14 cellular contexts compared by ENCODE assay signal in genomic region chr3:142886938-142887337, GRCh38. TPM values are rescaled to one million over a fixed set of nuclear protein-coding genes. Genes with fewer than 3 reads are reported as not detected.
DNase-seq lines count a peak whose midpoint lies in the region; ATAC-seq, FAIRE-seq and TF ChIP-seq lines count a peak whose summit lies in the region.
"Had no signal": no experiment of that assay in that cellular context is flagged by ENCODE, and none has a peak within 500 bp of the region (broad histone marks: within the 10 kb centered on the region; RNA-seq: fewer than 3 reads in every experiment).

No MANE protein-coding gene starts in this region.

- peaks cover 0 to 7% of the 10 kb centered on the region in 2 donors for H3K4me1 ChIP-seq in breast epithelium
- H3K4me1 ChIP-seq: psoas muscle had no signal

- no peaks in the 10 kb centered on the region for H3K9me3 Mint-ChIP-seq in MCF 10A (ENCODE audit: unreplicated experiment)
- H3K9me3 Mint-ChIP-seq: T-helper 1 cell treated with Interleukin-12 subunit alpha and Interleukin-12 subunit beta and Interleukin-4 antibody, amounts not matched to agents 30 μg/mL and 1 μg/mL, for 36 hours had no signal

- no peaks in the 10 kb centered on the region for H3K27me3 Mint-ChIP-seq in MCF 10A (ENCODE audit: insufficient read depth, unreplicated experiment)

- no peak overlapping the region for H3K27ac Mint-ChIP-seq in MCF 10A (ENCODE audit: low read depth, unreplicated experiment)
- H3K27ac Mint-ChIP-seq: activated CD8-positive, alpha-beta memory T cell treated with anti-CD3 and anti-CD28 coated beads, Interleukin-2, amount 10 ng/mL, durations not matched to agents 7 days and 5 days; T-helper 1 cell treated with Interleukin-12 subunit alpha and Interleukin-12 subunit beta and Interleukin-4 antibody, amounts not matched to agents 30 μg/mL and 1 μg/mL, for 36 hours had no signal

- TSS peak; percentile 16 for BruUV-seq in MCF 10A (replicated peaks; lab: Mats Ljungman, UMichigan)

- CTCF ChIA-PET in MCF 10A (lab: Yijun Ruan, JAX): interaction anchor here (0.6 to 1.5 kb wide), 5 partner anchors 9 to 74 kb away, joined by 3 to 8 read pairs (median 3); no protein-coding TSS in a partner anchor

- peaks cover 0 to 20% of the 10 kb centered on the region in 2 donors for H3K27me3 ChIP-seq in breast epithelium
- H3K27me3 ChIP-seq: ascending aorta had no signal

- H3K4me3 ChIP-seq in breast epithelium (no peak overlapping the region), fibroblast of the aortic adventitia (ENCODE audit: low read depth, low read length) (no peak overlapping the region)
- H3K4me3 ChIP-seq: psoas muscle had no signal

- H3K36me3 ChIP-seq in breast epithelium: no peaks in the 10 kb centered on the region
- H3K36me3 ChIP-seq: ascending aorta had no signal

- H3K36me3 Mint-ChIP-seq in MCF 10A (ENCODE audit: insufficient read depth, unreplicated experiment): no peaks in the 10 kb centered on the region
- H3K36me3 Mint-ChIP-seq: activated CD8-positive, alpha-beta memory T cell treated with anti-CD3 and anti-CD28 coated beads, Interleukin-2, amount 10 ng/mL, durations not matched to agents 7 days and 5 days had no signal

- no peak for TF ChIP-seq POLR2A in breast epithelium (IDR thresholded peaks at IDR 0.05)

- no peak for FAIRE-seq in urothelium cell line (lab: Jason Lieb, UNC)

- DNase-seq in MCF 10A (ENCODE audit: unreplicated experiment) (peak; percentile 44), breast epithelium (ENCODE audit: low spot score in 2 of 2) (no peak), SW480 (ENCODE audit: low spot score) (peak; percentile 38), fibroblast of the aortic adventitia (ENCODE audit: low read depth) (peak; percentile 88), urothelium cell line (ENCODE audit: low spot score) (peak; percentile 12), left lobe of liver (ENCODE audit: low spot score) (no peak), cerebellar cortex (ENCODE audit: low spot score) (no peak), NCI-H1048 (lab: John Stamatoyannopoulos, UW) (no peak)
- DNase-seq: activated CD8-positive, alpha-beta memory T cell treated with anti-CD3 and anti-CD28 coated beads, Interleukin-2, amount 10 ng/mL, durations not matched to agents 7 days and 5 days; NCI-H1417; NCI-H526 treated with DMSO at 0.1 percent for 48 hours; psoas muscle had no signal

- H3K4me1 Mint-ChIP-seq in MCF 10A (ENCODE audit: insufficient read depth, unreplicated experiment): no peaks in the 10 kb centered on the region

- no peak overlapping the region for H3K27ac ChIP-seq in breast epithelium
- H3K27ac ChIP-seq: ascending aorta, psoas muscle had no signal

- ATAC-seq in left lobe of liver: no peak
- ATAC-seq: activated CD8-positive, alpha-beta memory T cell treated with anti-CD3 and anti-CD28 coated beads, Interleukin-2, amount 10 ng/mL, durations not matched to agents 7 days and 5 days; psoas muscle had no signal

- POLR2A ChIA-PET in MCF 10A (lab: Yijun Ruan, JAX): interaction anchor here (0.9 to 1.6 kb wide), 4 partner anchors 13 to 115 kb away, joined by 3 to 7 read pairs (median 4); partner anchors contain the start of gene U2SURP

- intact Hi-C loops in MCF 10A (cut with micrococcal nuclease) (no loop called here), breast epithelium (cut with DNase I; ENCODE audit: low total_unique reads) (no loop called here)

- no peak overlapping the region for H3K4me3 Mint-ChIP-seq in MCF 10A (ENCODE audit: unreplicated experiment)
- H3K4me3 Mint-ChIP-seq: activated CD8-positive, alpha-beta memory T cell treated with anti-CD3 and anti-CD28 coated beads, Interleukin-2, amount 10 ng/mL, durations not matched to agents 7 days and 5 days; T-helper 1 cell treated with Interleukin-12 subunit alpha and Interleukin-12 subunit beta and Interleukin-4 antibody, amounts not matched to agents 30 μg/mL and 1 μg/mL, for 36 hours had no signal

- H3K9me3 ChIP-seq in breast epithelium: no peaks in the 10 kb centered on the region
- H3K9me3 ChIP-seq: ascending aorta, psoas muscle had no signal

- TF ChIP-seq CTCF in MCF 10A (IDR thresholded peaks at IDR 0.05; ENCODE audit: unreplicated experiment) (no peak), breast epithelium (IDR thresholded peaks at IDR 0.05) (no peak), fibroblast of the aortic adventitia (IDR thresholded peaks at IDR 0.05; ENCODE audit: insufficient read depth, low read length) (no peak)

RNA-seq across cellular contexts. Expression of gene PCOLCE2, which starts 1.9 kb away (rescaled TPM):
- total RNA-seq in MCF 10A (2022) (3.2 and 3.4 TPM in 2 replicates), breast epithelium (100 to 1,000 TPM in 1 of 3 donors, 10 to 100 TPM in 2; 30.2 to 178 (median 36.0) TPM), fibroblast of the aortic adventitia (ENCODE audit: low replicate concordance) (31.6 and 98.4 TPM in 2 replicates), left lobe of liver (8.2 TPM)
- total RNA-seq: activated CD8-positive, alpha-beta memory T cell treated with anti-CD3 and anti-CD28 coated beads, Interleukin-2, amount 10 ng/mL, durations not matched to agents 7 days and 5 days had no signal

Comparison
In these comparisons a context has a peak if more than half of its experiments do, and no peak if none do; other contexts are left out.
1. DNase-seq: peak in MCF 10A (single experiment), SW480 (single experiment), fibroblast of the aortic adventitia (single experiment) and urothelium cell line (single experiment); none in breast epithelium (0 of 2), left lobe of liver (single experiment), cerebellar cortex (single experiment) and NCI-H1048 (single experiment).